24 cellular contexts compared by ENCODE assay signal in the genomic region with DNA sequence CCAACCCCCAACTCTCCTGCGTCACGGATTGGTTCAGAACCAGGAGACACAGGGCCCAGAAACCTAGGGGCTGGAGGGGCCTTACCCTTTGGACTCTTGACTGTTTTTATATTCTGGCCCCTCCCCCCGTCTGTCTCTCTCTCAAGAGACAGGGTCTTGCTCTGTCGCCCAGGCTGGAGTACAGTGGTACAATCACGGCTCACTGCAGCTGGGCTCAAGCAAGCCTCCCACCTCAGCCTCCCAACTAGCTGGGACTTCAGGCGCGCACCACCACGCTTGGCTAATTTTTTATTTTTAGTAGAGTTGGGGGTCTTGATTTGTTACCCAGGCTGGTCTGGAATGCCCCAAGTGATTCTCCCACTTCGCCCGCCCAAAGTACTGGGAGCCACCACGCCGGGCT.
"Had no signal": no experiment of that assay in that cellular context is flagged by ENCODE, and none has a peak within 500 bp of the region (broad histone marks: within the 10 kb centered on the region; RNA-seq: fewer than 3 reads in every experiment).

No MANE protein-coding gene starts in this region.

- H3K27me3 ChIP-seq: ascending aorta, body of pancreas had no signal

- DNase-seq: activated CD4-positive, alpha-beta T cell treated with anti-CD3 and anti-CD28 coated beads for 48 hours; activated CD4-positive, alpha-beta T cell treated with anti-CD3 and anti-CD28 coated beads, Interleukin-2, amount 50 U/mL, for 4 hours; activated CD4-positive, CD25-positive, alpha-beta regulatory T cell treated with anti-CD3 and anti-CD28 coated beads, Interleukin-2, amount 50 U/mL, for 72 hours; activated CD8-positive, alpha-beta memory T cell treated with anti-CD3 and anti-CD28 coated beads, Interleukin-2, amount 50 U/mL, for 48 hours; activated CD8-positive, alpha-beta T cell treated with anti-CD3 and anti-CD28 coated beads, Interleukin-2, amount 10 ng/mL, durations not matched to agents 7 days and 5 days; activated effector memory CD4-positive, alpha-beta T cell treated with Interleukin-2 at 50 U/mL for 16 hours; activated naive CD4-positive, alpha-beta T cell; activated T-cell treated with anti-CD3 and anti-CD28 coated beads, Interleukin-2, amount 50 U/mL, for 1 hour; Karpas-422; MM.1S; NCI-H1105; NCI-H1436; NCI-H1694 treated with DMSO at 0.1 percent for 48 hours; NCI-H2029 treated with DMSO at 0.1 percent for 48 hours; NCI-H345; NCI-H510A; NCI-H526 treated with DMSO at 0.1 percent for 48 hours; NCI-H82 had no signal

- H3K9me3 ChIP-seq: body of pancreas, SJSA1 had no signal

- H3K36me3 ChIP-seq: ascending aorta, SJSA1 had no signal

- H3K4me1 Mint-ChIP-seq: activated naive CD4-positive, alpha-beta T cell treated with anti-CD3 and anti-CD28 coated beads, Interleukin-2, amount 50 U/mL, for 24 hours had no signal

- H3K4me3 ChIP-seq: ascending aorta, body of pancreas, K562, SJSA1 had no signal

- H3K27me3 Mint-ChIP-seq: activated naive CD4-positive, alpha-beta T cell treated with anti-CD3 and anti-CD28 coated beads, Interleukin-2, amount 50 U/mL, for 24 hours had no signal

- H3K27ac Mint-ChIP-seq: activated naive CD4-positive, alpha-beta T cell treated with anti-CD3 and anti-CD28 coated beads, Interleukin-2, amount 50 U/mL, for 24 hours; T-helper 1 cell treated with Interleukin-12 subunit alpha and Interleukin-12 subunit beta and Interleukin-4 antibody, amounts not matched to agents 30 μg/mL and 1 μg/mL, for 36 hours had no signal

- H3K27ac ChIP-seq: ascending aorta, SJSA1 had no signal

- ATAC-seq: activated CD8-positive, alpha-beta T cell treated with anti-CD3 and anti-CD28 coated beads, Interleukin-2, amount 10 ng/mL, durations not matched to agents 7 days and 5 days; body of pancreas; K562 had no signal

- H3K9me3 Mint-ChIP-seq: activated naive CD4-positive, alpha-beta T cell treated with anti-CD3 and anti-CD28 coated beads, Interleukin-2, amount 50 U/mL, for 24 hours; T-helper 1 cell treated with Interleukin-12 subunit alpha and Interleukin-12 subunit beta and Interleukin-4 antibody, amounts not matched to agents 30 μg/mL and 1 μg/mL, for 36 hours had no signal

- H3K4me3 Mint-ChIP-seq: activated CD8-positive, alpha-beta T cell treated with anti-CD3 and anti-CD28 coated beads, Interleukin-2, amount 10 ng/mL, durations not matched to agents 7 days and 5 days; activated naive CD4-positive, alpha-beta T cell treated with anti-CD3 and anti-CD28 coated beads, Interleukin-2, amount 50 U/mL, for 24 hours; T-helper 1 cell treated with Interleukin-12 subunit alpha and Interleukin-12 subunit beta and Interleukin-4 antibody, amounts not matched to agents 30 μg/mL and 1 μg/mL, for 36 hours had no signal

- H3K4me1 ChIP-seq: ascending aorta, SJSA1 had no signal
